Comparison of ENCODE assay signal across 8 cellular contexts in the genomic region with DNA sequence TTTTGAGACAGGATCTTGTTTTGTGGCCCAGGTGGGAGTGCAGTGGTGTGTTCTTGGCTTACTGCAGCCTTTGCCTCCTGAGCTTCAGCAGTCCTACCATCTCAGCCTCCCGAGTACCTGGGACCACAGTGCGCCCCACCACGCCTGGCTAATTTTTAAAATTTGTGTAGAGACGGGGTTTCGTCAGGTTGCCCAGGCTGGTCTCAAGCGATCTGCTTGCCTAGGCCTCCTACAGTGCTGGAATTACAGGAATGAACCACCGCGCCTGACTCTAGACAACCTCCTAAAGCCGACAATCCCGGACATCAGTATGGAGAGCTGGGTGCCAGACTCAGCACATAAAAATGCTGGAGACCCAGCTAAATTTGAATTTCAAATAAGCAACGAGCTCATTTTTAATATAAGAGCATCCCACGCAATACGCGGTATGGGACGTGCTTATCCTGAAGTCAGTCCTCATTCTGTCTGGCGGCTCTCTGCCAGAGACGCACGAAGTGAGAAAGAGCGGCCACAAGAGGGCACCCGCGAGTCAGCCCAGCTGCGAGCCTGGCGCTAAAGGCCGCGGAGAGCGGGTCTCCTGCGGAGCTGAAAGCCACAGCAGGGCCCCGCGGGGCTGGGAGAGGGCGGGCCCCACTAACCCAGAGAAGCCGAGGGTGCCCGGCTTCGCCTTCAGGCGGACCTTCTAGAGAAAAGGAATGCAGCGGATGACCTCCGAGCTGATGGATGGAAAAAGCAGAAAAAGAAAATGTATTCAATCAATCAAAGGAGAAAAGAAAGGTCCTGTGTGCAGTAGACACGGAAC. TPM values are rescaled to one million over a fixed set of nuclear protein-coding genes. Genes with fewer than 3 reads are reported as not detected.
DNase-seq lines count a peak whose midpoint lies in the region; ATAC-seq lines count a peak whose summit lies in the region.

No MANE protein-coding gene starts in this region.

- peaks cover 61% of the 10 kb centered on the region for H3K27me3 Mint-ChIP-seq in activated CD8-positive, alpha-beta T cell treated with anti-CD3 and anti-CD28 coated beads, Interleukin-2, amount 10 ng/mL, durations not matched to agents 7 days and 5 days (ENCODE audit: low read depth)

- H3K4me3 Mint-ChIP-seq in activated CD8-positive, alpha-beta T cell treated with anti-CD3 and anti-CD28 coated beads, Interleukin-2, amount 10 ng/mL, durations not matched to agents 7 days and 5 days, result peak overlapping the region; percentile 36

- H3K36me3 Mint-ChIP-seq in activated CD8-positive, alpha-beta T cell treated with anti-CD3 and anti-CD28 coated beads, Interleukin-2, amount 10 ng/mL, durations not matched to agents 7 days and 5 days (ENCODE audit: low read depth), result no peaks in the 10 kb centered on the region

- CTCF ChIA-PET in activated CD8-positive, alpha-beta T cell treated with anti-CD3 and anti-CD28 coated beads, Interleukin-2, amount 10 ng/mL, durations not matched to agents 7 days and 5 days (lab: Charles Lee), result interaction anchor here (0.7 to 2.2 kb wide), 34 partner anchors 9 to 269 kb away, joined by 3 to 14 read pairs (median 4); partner anchors contain the start of genes ADAM8, ECHS1, FUOM and PRAP1

- POLR2A ChIA-PET in activated CD8-positive, alpha-beta T cell treated with anti-CD3 and anti-CD28 coated beads, Interleukin-2, amount 10 ng/mL, durations not matched to agents 7 days and 5 days (lab: Charles Lee), result interaction anchor here (0.8 to 1.3 kb wide), 2 partner anchors 54 to 60 kb away, joined by 3 read pairs; no protein-coding TSS in a partner anchor

- no peak overlapping the region for H3K27ac Mint-ChIP-seq in activated CD8-positive, alpha-beta T cell treated with anti-CD3 and anti-CD28 coated beads, Interleukin-2, amount 10 ng/mL, durations not matched to agents 7 days and 5 days

- ATAC-seq in HG03457 (IDR thresholded peaks at IDR 0.05; ENCODE audit: unreplicated experiment), result peak; percentile 78
- peak; percentile 89 for ATAC-seq in activated CD8-positive, alpha-beta T cell treated with anti-CD3 and anti-CD28 coated beads, Interleukin-2, amount 10 ng/mL, durations not matched to agents 7 days and 5 days

- DNase-seq in CD1c-positive myeloid dendritic cell (ENCODE audit: extremely low spot score) (peak; percentile 90), GM19240 (ENCODE audit: insufficient read length, low spot score) (peak; percentile 99), NCI-H82 (lab: John Stamatoyannopoulos, UW) (peak; percentile 89), midbrain (lab: John Stamatoyannopoulos, UW) (peak; percentile 92)
- DNase-seq in activated CD8-positive, alpha-beta T cell treated with anti-CD3 and anti-CD28 coated beads, Interleukin-2, amount 10 ng/mL, durations not matched to agents 7 days and 5 days, result peak; percentile 88
- peak; percentile 78 for DNase-seq in effector CD8-positive, alpha-beta T cell (lab: John Stamatoyannopoulos, UW)
- DNase-seq in stimulated activated CD8-positive, alpha-beta memory T cell treated with anti-CD3 and anti-CD28 coated beads, Interleukin-2, amount 100 ng/mL, for 48 hours (ENCODE audit: low read depth in 2 of 2), result peak; percentile 80 to 84

- no peaks in the 10 kb centered on the region for H3K9me3 Mint-ChIP-seq in activated CD8-positive, alpha-beta T cell treated with anti-CD3 and anti-CD28 coated beads, Interleukin-2, amount 10 ng/mL, durations not matched to agents 7 days and 5 days (ENCODE audit: insufficient read depth)

- peaks cover 13% of the 10 kb centered on the region for H3K4me1 Mint-ChIP-seq in activated CD8-positive, alpha-beta T cell treated with anti-CD3 and anti-CD28 coated beads, Interleukin-2, amount 10 ng/mL, durations not matched to agents 7 days and 5 days (ENCODE audit: low read depth)

RNA-seq across cellular contexts. Expression of gene CALY, which starts 7.1 kb away (rescaled TPM):
- total RNA-seq in activated CD8-positive, alpha-beta T cell treated with anti-CD3 and anti-CD28 coated beads, Interleukin-2, amount 10 ng/mL, durations not matched to agents 7 days and 5 days, result not detected

RNA-seq across cellular contexts. Expression of gene PRAP1, which starts 17.6 kb away (rescaled TPM):
- total RNA-seq in activated CD8-positive, alpha-beta T cell treated with anti-CD3 and anti-CD28 coated beads, Interleukin-2, amount 10 ng/mL, durations not matched to agents 7 days and 5 days, result not detected

RNA-seq across cellular contexts. Expression of gene ZNF511, which starts 20.9 kb away (rescaled TPM):
- 10 to 100 TPM; 61.4 to 62.6 TPM for total RNA-seq in activated CD8-positive, alpha-beta T cell treated with anti-CD3 and anti-CD28 coated beads, Interleukin-2, amount 10 ng/mL, durations not matched to agents 7 days and 5 days

RNA-seq across cellular contexts. Expression of gene TUBGCP2, which starts 20.9 kb away (rescaled TPM):
- total RNA-seq in activated CD8-positive, alpha-beta T cell treated with anti-CD3 and anti-CD28 coated beads, Interleukin-2, amount 10 ng/mL, durations not matched to agents 7 days and 5 days, result 10 to 100 TPM; 53.5 to 59.0 TPM

RNA-seq across cellular contexts. Expression of gene FUOM, which starts 28.2 kb away (rescaled TPM):
- total RNA-seq in activated CD8-positive, alpha-beta T cell treated with anti-CD3 and anti-CD28 coated beads, Interleukin-2, amount 10 ng/mL, durations not matched to agents 7 days and 5 days, result 10 to 100 TPM; 12.4 to 13.4 TPM

Comparison
In these comparisons a context has a peak if more than half of its experiments do, and no peak if none do; other contexts are left out.
1. Peak in every context shown above with its lines: DNase-seq and ATAC-seq.